In genomic region chr10:50968386-50969091, GRCh38 we compare ENCODE assay signal across 22 cellular contexts.
"Had no signal": no experiment of that assay in that cellular context is flagged by ENCODE, and none has a peak within 500 bp of the region (broad histone marks: within the 10 kb centered on the region; RNA-seq: fewer than 3 reads in every experiment).

No MANE protein-coding gene starts in this region.

- H3K9me3 ChIP-seq: heart left ventricle, ovary, right lobe of liver, tibial nerve, uterus had no signal

- H3K36me3 ChIP-seq: heart left ventricle, ovary, right lobe of liver, tibial nerve, uterus had no signal

- DNase-seq: heart left ventricle; hypothalamus; immature natural killer cell; kidney; mesendoderm; naive thymus-derived CD4-positive, alpha-beta T cell; ovary; retina; right lobe of liver; stimulated activated CD4-positive, alpha-beta T cell treated with anti-CD3 and anti-CD28 coated beads, Interleukin-1b, Interleukin-23, amount 100 ng/mL, for 48 hours; stimulated activated CD4-positive, alpha-beta T cell treated with anti-CD3 and anti-CD28 coated beads, Interleukin-2, amount 100 ng/mL, for 48 hours; stimulated activated CD4-positive, alpha-beta T cell treated with anti-CD3 and anti-CD28 coated beads, Interleukin-4, amount 100 ng/mL, for 4 hours; stimulated activated CD8-positive, alpha-beta memory T cell treated with anti-CD3 and anti-CD28 coated beads, Interleukin-4, amount 100 ng/mL, for 48 hours; stimulated activated naive CD4-positive, alpha-beta T cell treated with Interleukin-2 at 50 U/mL for 16 hours; stimulated activated naive CD8-positive, alpha-beta T cell treated with anti-CD3 and anti-CD28 coated beads, Interleukin-15, amount 100 ng/mL, for 72 hours; substantia nigra; uterus had no signal

- H3K4me1 ChIP-seq: right lobe of liver, tibial nerve, uterus had no signal

- H3K4me3 ChIP-seq: heart left ventricle, lung, ovary, right lobe of liver, smooth muscle cell, tibial nerve, uterus had no signal

- ATAC-seq: naive thymus-derived CD4-positive, alpha-beta T cell; natural killer cell treated with Interleukin-12 subunit alpha and Interleukin-12 subunit beta and Interleukin-15 and Interleukin-18, amount 100 ng/mL, for 72 hours; right lobe of liver; stimulated activated memory B cell treated with anti-CD40 and anti-IgM and Interleukin-4, amounts not matched to agents 10 μg/mL and 1 μg/mL and 100 μg/mL, for 72 hours; stimulated activated naive CD8-positive, alpha-beta T cell treated with anti-CD3 and anti-CD28 coated beads, Interleukin-15, amount 100 ng/mL, for 72 hours had no signal

- H3K27me3 ChIP-seq: heart left ventricle, ovary, right lobe of liver, tibial nerve, uterus had no signal

- H3K27ac ChIP-seq: heart left ventricle, ovary, right lobe of liver, tibial nerve, uterus had no signal
